In genomic region chr15:43824302-43825246, GRCh38 we compare ENCODE assay signal across 8 cellular contexts. TPM values are rescaled to one million over a fixed set of nuclear protein-coding genes. Genes with fewer than 3 reads are reported as not detected.
A peak's percentile ranks its signal among the peaks of the same experiment; 100 is the strongest.
DNase-seq lines count a peak whose midpoint lies in the region; ATAC-seq and TF ChIP-seq lines count a peak whose summit lies in the region.

A gene with protein sequence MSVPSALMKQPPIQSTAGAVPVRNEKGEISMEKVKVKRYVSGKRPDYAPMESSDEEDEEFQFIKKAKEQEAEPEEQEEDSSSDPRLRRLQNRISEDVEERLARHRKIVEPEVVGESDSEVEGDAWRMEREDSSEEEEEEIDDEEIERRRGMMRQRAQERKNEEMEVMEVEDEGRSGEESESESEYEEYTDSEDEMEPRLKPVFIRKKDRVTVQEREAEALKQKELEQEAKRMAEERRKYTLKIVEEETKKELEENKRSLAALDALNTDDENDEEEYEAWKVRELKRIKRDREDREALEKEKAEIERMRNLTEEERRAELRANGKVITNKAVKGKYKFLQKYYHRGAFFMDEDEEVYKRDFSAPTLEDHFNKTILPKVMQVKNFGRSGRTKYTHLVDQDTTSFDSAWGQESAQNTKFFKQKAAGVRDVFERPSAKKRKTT (minus strand): TSS chr15:43824690. CDS start chr15:43824569, 121 bp downstream.

- H3K36me3 ChIP-seq in adipocyte (ENCODE audit: control insufficient read depth, insufficient read depth, low read length, severe bottlenecking) (no peaks in the 10 kb centered on the region), cardiac muscle cell (no peaks in the 10 kb centered on the region), parathyroid adenoma (ENCODE audit: control insufficient read depth, insufficient read depth, low read length) (no peaks in the 10 kb centered on the region), tibial nerve (peaks cover 0 to 11% (median 0%) of the 10 kb centered on the region in 3 donors)

- TF ChIP-seq CTCF in GM10266 (IDR thresholded peaks at IDR 0.05; ENCODE audit: control insufficient read depth, insufficient read depth, low read depth, missing control alignments) (no peak), cardiac muscle cell (IDR thresholded peaks at IDR 0.05; ENCODE audit: low read depth, low read length) (no peak), parathyroid adenoma (IDR thresholded peaks at IDR 0.05) (no peak), tibial nerve (IDR thresholded peaks at IDR 0.05) (peak in 1 of 5 experiments; percentile 43)

- H3K9ac ChIP-seq in adipocyte (ENCODE audit: low read length) (peak within 1 kb of the TSS; percentile 98), parathyroid adenoma (no peak within 1 kb of the TSS)

- DNase-seq in GM10266 (ENCODE audit: extremely low spot score) (peak; percentile 90), NCI-H1436 (lab: John Stamatoyannopoulos, UW) (peak; percentile 96), T follicular helper cell (ENCODE audit: low read depth) (peak; percentile 88), adipocyte (ENCODE audit: low read depth) (peak; percentile 99), cardiac muscle cell (ENCODE audit: low read depth in 1 of 2, low spot score in 1 of 2) (peak; percentile 95 to 98), tibial nerve (ENCODE audit: low spot score in 2 of 2) (peak; percentile 83 to 91)

- H3K27me3 ChIP-seq in adipocyte (replicated peaks; ENCODE audit: control insufficient read depth, insufficient read depth, low read length) (no peaks in the 10 kb centered on the region), cardiac muscle cell (no peaks in the 10 kb centered on the region), parathyroid adenoma (ENCODE audit: control insufficient read depth, insufficient read depth, low read length) (no peaks in the 10 kb centered on the region), tibial nerve (no peaks in the 10 kb centered on the region)

- peak; percentile 71 to 76 for TF ChIP-seq POLR2A in tibial nerve (IDR thresholded peaks at IDR 0.05)

- no peaks in the 10 kb centered on the region for H3K9me3 ChIP-seq in adipocyte (ENCODE audit: control insufficient read depth, low read length)
- H3K9me3 ChIP-seq in cardiac muscle cell (ENCODE audit: low read depth), result no peaks in the 10 kb centered on the region
- H3K9me3 ChIP-seq in parathyroid adenoma (ENCODE audit: control insufficient read depth, low read length), result no peaks in the 10 kb centered on the region
- no peaks in the 10 kb centered on the region for H3K9me3 ChIP-seq in tibial nerve

- WGBS in tibial nerve, 2 donors, result 9% methylated on average over 46 of the region's 46 CpGs

- H3K79me2 ChIP-seq in parathyroid adenoma, result peaks cover 7% of the 10 kb centered on the region

- H2AFZ ChIP-seq in parathyroid adenoma, result peak within 1 kb of the TSS; percentile 40

- H3K4me1 ChIP-seq in adipocyte (ENCODE audit: control insufficient read depth, insufficient read depth, low read length) (peaks cover 26% of the 10 kb centered on the region), cardiac muscle cell (ENCODE audit: low read depth) (no peaks in the 10 kb centered on the region), parathyroid adenoma (no peaks in the 10 kb centered on the region), tibial nerve (peaks cover 0 to 60% (median 32%) of the 10 kb centered on the region in 4 donors)

- H3K27ac ChIP-seq in cardiac muscle cell (peak within 1 kb of the TSS; percentile 93), parathyroid adenoma (peak within 1 kb of the TSS; percentile 59), tibial nerve (peak within 1 kb of the TSS; percentile 65 to 95 (median 90))

- peak; percentile 85 for ATAC-seq in HG02798 (IDR thresholded peaks at IDR 0.05; ENCODE audit: poor library complexity, unreplicated experiment)

- peak within 1 kb of the TSS; percentile 95 for H3K4me3 ChIP-seq in adipocyte (ENCODE audit: low read length)
- H3K4me3 ChIP-seq in cardiac muscle cell, result peak within 1 kb of the TSS; percentile 90
- peak within 1 kb of the TSS; percentile 98 for H3K4me3 ChIP-seq in parathyroid adenoma (ENCODE audit: low read depth, low read length)
- H3K4me3 ChIP-seq in tibial nerve, result peak within 1 kb of the TSS; percentile 54 to 88 (median 74)

- TF ChIP-seq EP300 in tibial nerve (IDR thresholded peaks at IDR 0.05), result peak; percentile 97 to 98

- peak within 1 kb of the TSS; percentile 78 for H3K4me2 ChIP-seq in parathyroid adenoma (ENCODE audit: low read length)

RNA-seq across cellular contexts. Expression of the gene that starts here (rescaled TPM):
- 21.4 and 28.0 TPM in 2 replicates for total RNA-seq in cardiac muscle cell
- polyA plus RNA-seq in cardiac muscle cell, result 39.2 and 42.4 TPM in 2 replicates
- 10 to 100 TPM in 3 of 4 donors, 1 to 10 TPM in 1; 9.6 to 15.7 (median 11.9) TPM for total RNA-seq in tibial nerve

Comparison
In these comparisons a context has a peak if more than half of its experiments do, and no peak if none do; other contexts are left out.
1. Peak in every context shown above with its lines: DNase-seq, ATAC-seq, H3K4me3 ChIP-seq and H3K27ac ChIP-seq.